Comparison of ENCODE assay signal across 14 cellular contexts in the genomic region with DNA sequence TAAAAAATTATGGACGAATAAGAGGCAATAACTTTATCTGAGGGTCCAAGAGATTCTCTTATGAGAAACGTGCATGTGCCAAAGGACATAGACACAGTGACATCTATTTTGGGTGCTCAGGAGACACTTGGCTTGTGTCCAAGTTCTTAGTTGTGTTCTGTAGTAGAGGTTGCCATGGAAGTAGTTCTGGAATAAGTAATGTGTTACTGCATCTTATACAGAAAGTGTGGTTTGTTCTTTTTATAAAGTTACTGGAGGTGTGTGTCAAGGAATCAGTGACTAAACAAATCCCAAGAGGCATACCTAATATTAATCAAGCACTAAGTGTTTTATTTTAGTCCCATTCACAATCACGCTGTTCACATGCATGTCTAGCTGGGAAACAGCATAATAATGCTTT.
DNase-seq lines count a peak whose midpoint lies in the region; ATAC-seq and TF ChIP-seq lines count a peak whose summit lies in the region.
"Had no signal": no experiment of that assay in that cellular context is flagged by ENCODE, and none has a peak within 500 bp of the region (broad histone marks: within the 10 kb centered on the region; RNA-seq: fewer than 3 reads in every experiment).

No MANE protein-coding gene starts in this region.

- H3K4me3 Mint-ChIP-seq in endothelial cell (ENCODE audit: unreplicated experiment): no peak overlapping the region
- H3K4me3 Mint-ChIP-seq: activated T-helper 1 cell treated with anti-CD3 and anti-CD28 coated beads, Interleukin-12 subunit alpha, Interleukin-12 subunit beta, Interleukin-2, Interleukin-4 antibody, amounts not matched to agents 30 ng/mL and 10 ng/mL and 1 ng/mL, durations not matched to agents 14 hours and 24 hours and 36 hours had no signal

- H3K36me3 Mint-ChIP-seq in endothelial cell (ENCODE audit: low read depth, unreplicated experiment): no peaks in the 10 kb centered on the region

- no peak overlapping the region for H3K4me3 ChIP-seq in astrocyte of the spinal cord (ENCODE audit: low read depth, low read length)
- H3K4me3 ChIP-seq: smooth muscle cell, suprapubic skin had no signal

- peaks cover 37% of the 10 kb centered on the region for H3K4me1 Mint-ChIP-seq in endothelial cell (ENCODE audit: unreplicated experiment)

- in situ Hi-C loops in astrocyte of the spinal cord (cut with HindIII; ENCODE audit: low sequenced_read_pairs): no loop called here

- no peak for TF ChIP-seq CTCF in astrocyte of the spinal cord (IDR thresholded peaks at IDR 0.05; ENCODE audit: low read depth, low read length)
- TF ChIP-seq CTCF in endothelial cell (IDR thresholded peaks at IDR 0.05; ENCODE audit: unreplicated experiment): no peak
- TF ChIP-seq CTCF in omental fat pad (IDR thresholded peaks at IDR 0.05): no peak

- peak; percentile 41 for ATAC-seq in GM18907 (IDR thresholded peaks at IDR 0.05; ENCODE audit: unreplicated experiment)
- ATAC-seq in HG03135 (IDR thresholded peaks at IDR 0.05; ENCODE audit: unreplicated experiment): peak; percentile 43
- no peak for ATAC-seq in HG02763 (IDR thresholded peaks at IDR 0.05; ENCODE audit: unreplicated experiment)
- no peak for ATAC-seq in omental fat pad (ENCODE audit: low FRiP score)
- ATAC-seq: left colon had no signal

- no peak overlapping the region for H3K27ac Mint-ChIP-seq in endothelial cell (ENCODE audit: unreplicated experiment)
- H3K27ac Mint-ChIP-seq: activated T-helper 1 cell treated with anti-CD3 and anti-CD28 coated beads, Interleukin-12 subunit alpha, Interleukin-12 subunit beta, Interleukin-2, Interleukin-4 antibody, amounts not matched to agents 30 ng/mL and 10 ng/mL and 1 ng/mL, durations not matched to agents 14 hours and 24 hours and 36 hours had no signal

- DNase-seq in astrocyte of the spinal cord (ENCODE audit: low read depth, low spot score) (peak; percentile 64), myocyte (ENCODE audit: low read depth) (peak; percentile 50), endothelial cell (ENCODE audit: low spot score) (no peak), omental fat pad (ENCODE audit: low spot score) (no peak)
- no peak for DNase-seq in stimulated activated CD4-positive, alpha-beta T cell treated with anti-CD3 and anti-CD28 coated beads, Interleukin-2, amount 100 ng/mL, for 48 hours
- DNase-seq: left colon, NCI-H2081, T-helper 2 cell had no signal

- H3K9me3 Mint-ChIP-seq in endothelial cell (ENCODE audit: unreplicated experiment): no peaks in the 10 kb centered on the region
- H3K9me3 Mint-ChIP-seq: activated T-helper 1 cell treated with anti-CD3 and anti-CD28 coated beads, Interleukin-12 subunit alpha, Interleukin-12 subunit beta, Interleukin-2, Interleukin-4 antibody, amounts not matched to agents 30 ng/mL and 10 ng/mL and 1 ng/mL, durations not matched to agents 14 hours and 24 hours and 36 hours had no signal

- peaks cover 3% of the 10 kb centered on the region for H3K27me3 Mint-ChIP-seq in endothelial cell (ENCODE audit: unreplicated experiment)

Comparison
In these comparisons a context has a peak if more than half of its experiments do, and no peak if none do; other contexts are left out.
1. ATAC-seq: peak in GM18907 (single experiment) and HG03135 (single experiment); none in HG02763 (single experiment) and omental fat pad (single experiment).
2. DNase-seq: peak in astrocyte of the spinal cord (single experiment) and myocyte (single experiment); none in endothelial cell (single experiment), stimulated activated CD4-positive, alpha-beta T cell treated with anti-CD3 and anti-CD28 coated beads, Interleukin-2, amount 100 ng/mL, for 48 hours (0 of 2) and omental fat pad (single experiment).